Comparison of ENCODE assay signal across 15 cellular contexts in the genomic region with DNA sequence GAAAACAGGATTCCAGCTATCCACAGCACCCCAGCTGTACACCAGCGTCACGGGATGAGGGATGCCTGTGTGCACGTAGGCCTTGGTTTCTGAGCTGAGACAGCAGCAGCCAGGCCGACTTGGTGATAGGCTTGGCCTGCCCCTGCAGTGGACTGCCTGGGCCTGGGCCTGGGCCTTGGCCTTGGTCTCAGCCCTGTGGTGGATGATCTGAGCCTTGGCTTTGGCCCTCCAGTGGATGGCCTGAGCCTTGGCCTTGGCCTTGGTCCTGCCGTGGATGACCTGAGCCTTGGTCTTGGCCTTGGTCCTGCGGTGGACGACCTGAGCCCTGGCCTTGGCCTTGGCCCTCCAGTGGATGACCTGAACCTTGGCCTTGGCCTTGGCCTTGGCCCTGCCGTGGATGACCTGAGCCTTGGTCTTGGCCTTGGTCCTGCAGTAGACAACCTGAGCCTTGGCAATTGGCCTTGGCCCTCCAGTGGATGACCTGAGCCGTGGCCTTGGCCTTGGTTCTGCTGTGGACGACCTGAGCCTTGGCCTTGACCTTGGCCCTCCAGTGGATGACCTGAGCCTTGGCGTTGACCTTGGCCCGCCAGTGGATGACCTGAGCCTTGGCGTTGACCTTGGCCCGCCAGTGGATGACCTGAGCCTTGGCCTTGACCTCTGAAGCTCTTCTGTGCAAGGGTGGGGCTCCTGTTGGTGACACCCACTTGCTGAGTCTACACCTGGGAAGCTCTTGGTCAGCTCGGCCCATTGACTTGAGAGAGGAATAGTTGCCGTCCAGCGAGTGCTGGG.
A peak's percentile ranks its signal among the peaks of the same experiment; 100 is the strongest.
DNase-seq lines count a peak whose midpoint lies in the region; ATAC-seq and TF ChIP-seq lines count a peak whose summit lies in the region.
"Had no signal": no experiment of that assay in that cellular context is flagged by ENCODE, and none has a peak within 500 bp of the region (broad histone marks: within the 10 kb centered on the region; RNA-seq: fewer than 3 reads in every experiment).

No MANE protein-coding gene starts in this region.

- DNase-seq in heart right ventricle (peak in 1 of 2 donors; percentile 62), neural progenitor cell (ENCODE audit: low spot score) (peak; percentile 48), transverse colon (no peak), NOMO-1 treated with DMSO at 0.1 percent for 48 hours (lab: John Stamatoyannopoulos, UW; ENCODE audit: unreplicated experiment) (no peak), NCI-H446 treated with DMSO at 0.1 percent for 48 hours (lab: John Stamatoyannopoulos, UW) (no peak), AG20443 (ENCODE audit: low spot score) (no peak)
- no peak for DNase-seq in CD8-positive, alpha-beta memory T cell
- DNase-seq: activated CD8-positive, alpha-beta T cell treated with anti-CD3 and anti-CD28 coated beads for 36 hours; activated effector memory CD4-positive, alpha-beta T cell treated with Interleukin-2 at 50 U/mL for 16 hours; NCI-H187; NCI-H524 treated with DMSO at 0.1 percent for 48 hours; stimulated activated naive B cell treated with anti-CD40 and anti-IgM and Interleukin-4, amounts not matched to agents 10 μg/mL and 1 μg/mL and 100 μg/mL, for 72 hours had no signal

- H3K36me3 Mint-ChIP-seq in neural progenitor cell: no peaks in the 10 kb centered on the region
- H3K36me3 Mint-ChIP-seq in CD8-positive, alpha-beta memory T cell: peaks cover 0 to 16% (median 1%) of the 10 kb centered on the region in 3 donors

- H3K4me2 ChIP-seq in OCI-LY1 (ENCODE audit: low read length) (no peak overlapping the region), neural progenitor cell (no peak overlapping the region)

- H2AFZ ChIP-seq in OCI-LY1 (ENCODE audit: low read length): no peak overlapping the region
- no peak overlapping the region for H2AFZ ChIP-seq in neural progenitor cell (replicated peaks)

- POLR2A ChIA-PET in CD8-positive, alpha-beta memory T cell (lab: Charles Lee): no interaction called here

- 89 to 92% methylated on average over 17 of the region's 17 CpGs for WGBS in heart right ventricle, 2 donors
- WGBS in transverse colon (ENCODE audit: low coverage in 1 of 2), 2 donors: 91% methylated on average over 17 of the region's 17 CpGs; no CpG with 5 or more reads in 1 of the 2 donors

- CTCF ChIA-PET in CD8-positive, alpha-beta memory T cell (lab: Charles Lee): no interaction called here

- peaks cover 63% of the 10 kb centered on the region for H3K4me1 ChIP-seq in OCI-LY1 (ENCODE audit: insufficient read depth, low read length, severe bottlenecking)
- peaks cover 10 to 50% (median 29%) of the 10 kb centered on the region in 9 donors for H3K4me1 ChIP-seq in heart right ventricle
- H3K4me1 ChIP-seq in neural progenitor cell: no peaks in the 10 kb centered on the region
- H3K4me1 ChIP-seq in transverse colon: peaks cover 10 to 24% (median 22%) of the 10 kb centered on the region in 4 donors
- no peaks in the 10 kb centered on the region for H3K4me1 ChIP-seq in CD8-positive, alpha-beta memory T cell (ENCODE audit: insufficient read depth, low read length)

- in situ Hi-C loops in transverse colon (cut with MboI; ENCODE audit: low pct_ligation_motif_present in 1 of 4, low pct_unique_long_range_greater_than_20kb in 1 of 4, low sequenced_read_pairs in 3 of 4): no loop called here

- H3K79me2 ChIP-seq in OCI-LY1 (ENCODE audit: insufficient read depth, low read length) (peaks cover 75% of the 10 kb centered on the region), neural progenitor cell (ENCODE audit: low read depth) (peaks cover 96% of the 10 kb centered on the region)

- TF ChIP-seq CTCF in OCI-LY1 (IDR thresholded peaks at IDR 0.05; ENCODE audit: low read length) (no peak), heart right ventricle (IDR thresholded peaks at IDR 0.05) (no peak), neural progenitor cell (IDR thresholded peaks at IDR 0.05) (no peak), transverse colon (IDR thresholded peaks at IDR 0.05) (no peak)

- H3K27ac Mint-ChIP-seq in neural progenitor cell: no peak overlapping the region
- H3K27ac Mint-ChIP-seq in CD8-positive, alpha-beta memory T cell: no peak overlapping the region
- H3K27ac Mint-ChIP-seq: activated CD8-positive, alpha-beta T cell treated with anti-CD3 and anti-CD28 coated beads for 36 hours; B cell; stimulated activated naive B cell treated with anti-CD40 and anti-IgM and Interleukin-4, amounts not matched to agents 10 μg/mL and 1 μg/mL and 100 μg/mL, for 72 hours had no signal

- H4K20me1 ChIP-seq in OCI-LY1 (ENCODE audit: insufficient read depth, low read length): no peaks in the 10 kb centered on the region
- H4K20me1 ChIP-seq in neural progenitor cell (ENCODE audit: low read depth): peaks cover 96% of the 10 kb centered on the region

- peak; percentile 30 to 69 (median 42) for ATAC-seq in heart right ventricle
- ATAC-seq: activated CD8-positive, alpha-beta T cell treated with anti-CD3 and anti-CD28 coated beads for 36 hours; stimulated activated naive B cell treated with anti-CD40 and anti-IgM and Interleukin-4, amounts not matched to agents 10 μg/mL and 1 μg/mL and 100 μg/mL, for 72 hours had no signal

- intact Hi-C loops in heart right ventricle (cut with DNase I): no loop called here
- intact Hi-C loops in transverse colon (cut with DNase I; ENCODE audit: low total_unique reads): loop anchor here (5.0 kb wide), 1 partner anchor 36 kb away; no protein-coding TSS in a partner anchor

- H3K9me2 ChIP-seq in OCI-LY1 (ENCODE audit: low read depth, low read length): no peaks in the 10 kb centered on the region

- H3K9me3 ChIP-seq in OCI-LY1 (ENCODE audit: low read length): no peaks in the 10 kb centered on the region
- no peaks in the 10 kb centered on the region for H3K9me3 ChIP-seq in heart right ventricle
- no peaks in the 10 kb centered on the region for H3K9me3 ChIP-seq in neural progenitor cell (ENCODE audit: low read depth)
- no peaks in the 10 kb centered on the region for H3K9me3 ChIP-seq in transverse colon
- H3K9me3 ChIP-seq in CD8-positive, alpha-beta memory T cell (ENCODE audit: low read length): no peaks in the 10 kb centered on the region

- H3K36me3 ChIP-seq in OCI-LY1 (ENCODE audit: insufficient read depth, low read length) (peaks cover 36% of the 10 kb centered on the region), heart right ventricle (peaks cover 0 to 10% (median 2%) of the 10 kb centered on the region in 9 donors), neural progenitor cell (no peaks in the 10 kb centered on the region), transverse colon (no peaks in the 10 kb centered on the region)
- no peaks in the 10 kb centered on the region for H3K36me3 ChIP-seq in CD8-positive, alpha-beta memory T cell (ENCODE audit: insufficient read depth, low read length)

- H3K9ac ChIP-seq in OCI-LY1 (ENCODE audit: low read length): no peak overlapping the region
- H3K9ac ChIP-seq in neural progenitor cell: no peak overlapping the region

- H3K27me3 ChIP-seq in OCI-LY1 (ENCODE audit: insufficient read depth, low read length) (no peaks in the 10 kb centered on the region), heart right ventricle (no peaks in the 10 kb centered on the region), neural progenitor cell (no peaks in the 10 kb centered on the region), transverse colon (no peaks in the 10 kb centered on the region)
- H3K27me3 ChIP-seq in CD8-positive, alpha-beta memory T cell (ENCODE audit: insufficient read depth, low read length, poor library complexity, severe bottlenecking): no peaks in the 10 kb centered on the region

- H3K4me1 Mint-ChIP-seq in neural progenitor cell: peaks cover 15% of the 10 kb centered on the region
- peaks cover 6 to 23% (median 14%) of the 10 kb centered on the region in 3 donors for H3K4me1 Mint-ChIP-seq in CD8-positive, alpha-beta memory T cell

- no peaks in the 10 kb centered on the region for H3K9me3 Mint-ChIP-seq in neural progenitor cell
- H3K9me3 Mint-ChIP-seq in CD8-positive, alpha-beta memory T cell: no peaks in the 10 kb centered on the region
- H3K9me3 Mint-ChIP-seq: activated CD8-positive, alpha-beta T cell treated with anti-CD3 and anti-CD28 coated beads for 36 hours; stimulated activated naive B cell treated with anti-CD40 and anti-IgM and Interleukin-4, amounts not matched to agents 10 μg/mL and 1 μg/mL and 100 μg/mL, for 72 hours had no signal

- TF ChIP-seq EP300 in transverse colon (IDR thresholded peaks at IDR 0.05; ENCODE audit: low read depth): no peak

- H3K4me3 Mint-ChIP-seq in neural progenitor cell: no peak overlapping the region
- H3K4me3 Mint-ChIP-seq in CD8-positive, alpha-beta memory T cell: no peak overlapping the region
- H3K4me3 Mint-ChIP-seq: activated CD8-positive, alpha-beta T cell treated with anti-CD3 and anti-CD28 coated beads for 36 hours; B cell; brain; stimulated activated naive B cell treated with anti-CD40 and anti-IgM and Interleukin-4, amounts not matched to agents 10 μg/mL and 1 μg/mL and 100 μg/mL, for 72 hours had no signal

- peak overlapping the region; percentile 18 for H3K27ac ChIP-seq in OCI-LY1 (ENCODE audit: low read depth, low read length, poor library complexity, severe bottlenecking)
- peak overlapping the region in 9 of 10 donors; percentile 55 to 81 (median 73) for H3K27ac ChIP-seq in heart right ventricle
- no peak overlapping the region for H3K27ac ChIP-seq in neural progenitor cell
- H3K27ac ChIP-seq in transverse colon: peak overlapping the region; percentile 66 to 90 (median 76)
- H3K27ac ChIP-seq in CD8-positive, alpha-beta memory T cell (ENCODE audit: low read depth, low read length): no peak overlapping the region

- no peaks in the 10 kb centered on the region for H3F3A ChIP-seq in OCI-LY1 (ENCODE audit: insufficient read depth, low read length)
- peaks cover 13% of the 10 kb centered on the region for H3F3A ChIP-seq in neural progenitor cell (ENCODE audit: low read depth)

- H3K27me3 Mint-ChIP-seq in neural progenitor cell (ENCODE audit: insufficient read depth, low read depth): peaks cover 8% of the 10 kb centered on the region
- H3K27me3 Mint-ChIP-seq in CD8-positive, alpha-beta memory T cell: no peaks in the 10 kb centered on the region
- H3K27me3 Mint-ChIP-seq: activated CD8-positive, alpha-beta T cell treated with anti-CD3 and anti-CD28 coated beads for 36 hours; B cell; brain; stimulated activated naive B cell treated with anti-CD40 and anti-IgM and Interleukin-4, amounts not matched to agents 10 μg/mL and 1 μg/mL and 100 μg/mL, for 72 hours had no signal

- TF ChIP-seq POLR2A in transverse colon (IDR thresholded peaks at IDR 0.05): no peak

- no peak overlapping the region for H3K4me3 ChIP-seq in OCI-LY1 (ENCODE audit: low read depth, low read length, poor library complexity, severe bottlenecking)
- no peak overlapping the region for H3K4me3 ChIP-seq in heart right ventricle
- no peak overlapping the region for H3K4me3 ChIP-seq in neural progenitor cell
- no peak overlapping the region for H3K4me3 ChIP-seq in transverse colon
- H3K4me3 ChIP-seq in CD8-positive, alpha-beta memory T cell (ENCODE audit: low read length): no peak overlapping the region

Comparison
In these comparisons a context has a peak if more than half of its experiments do, and no peak if none do; other contexts are left out.
1. H3K27ac ChIP-seq: peak in OCI-LY1 (single experiment), heart right ventricle (9 of 10) and transverse colon (4 of 4); none in neural progenitor cell (single experiment) and CD8-positive, alpha-beta memory T cell (single experiment).